Comparison of ENCODE assay signal across 22 cellular contexts in genomic region chr3:58557496-58557895, GRCh38. TPM values are rescaled to one million over a fixed set of nuclear protein-coding genes. Genes with fewer than 3 reads are reported as not detected.
"Had no signal": no experiment of that assay in that cellular context is flagged by ENCODE, and none has a peak within 500 bp of the region (broad histone marks: within the 10 kb centered on the region; RNA-seq: fewer than 3 reads in every experiment).

No MANE protein-coding gene starts in this region.

- H2AFZ ChIP-seq: parathyroid adenoma had no signal

- H3K4me1 Mint-ChIP-seq: stimulated activated memory B cell treated with anti-CD40 and anti-IgM and Interleukin-4, amounts not matched to agents 10 μg/mL and 1 μg/mL and 100 μg/mL, for 72 hours had no signal

- H3K79me2 ChIP-seq: parathyroid adenoma had no signal

- H3K27ac ChIP-seq: breast epithelium, lower lobe of right lung, parathyroid adenoma, thoracic aorta, upper lobe of right lung had no signal

- H3K4me1 ChIP-seq: breast epithelium, lower lobe of right lung, parathyroid adenoma, upper lobe of right lung had no signal

- H3K9me3 ChIP-seq: breast epithelium, lower lobe of right lung, sigmoid colon, thoracic aorta, upper lobe of right lung had no signal

- DNase-seq: activated CD4-positive, alpha-beta T cell treated with anti-CD3 and anti-CD28 coated beads for 48 hours; activated CD4-positive, CD25-positive, alpha-beta regulatory T cell; activated CD8-positive, alpha-beta T cell treated with anti-CD3 and anti-CD28 coated beads for 36 hours; activated naive CD4-positive, alpha-beta T cell treated with anti-CD3 and anti-CD28 coated beads for 36 hours; activated T-cell treated with anti-CD3 and anti-CD28 coated beads, Interleukin-2, amount 50 U/mL, for 1 hour; aorta; effector memory CD8-positive, alpha-beta T cell; foreskin fibroblast; left cardiac atrium; lower lobe of right lung; midbrain; sigmoid colon; stimulated activated CD4-positive, alpha-beta T cell treated with anti-CD3 and anti-CD28 coated beads, Interleukin-4, amount 100 ng/mL, for 4 hours; T-helper 1 cell; T1000; upper lobe of right lung had no signal

- H3K9ac ChIP-seq: parathyroid adenoma had no signal

- H3K4me3 ChIP-seq: breast epithelium, lower lobe of right lung, sigmoid colon, thoracic aorta, upper lobe of right lung had no signal

- ATAC-seq: activated CD8-positive, alpha-beta T cell treated with anti-CD3 and anti-CD28 coated beads for 36 hours; effector memory CD8-positive, alpha-beta T cell; left cardiac atrium; lower lobe of right lung; stimulated activated memory B cell treated with anti-CD40 and anti-IgM and Interleukin-4, amounts not matched to agents 10 μg/mL and 1 μg/mL and 100 μg/mL, for 72 hours; upper lobe of right lung had no signal

- H3K27me3 ChIP-seq: breast epithelium, sigmoid colon, upper lobe of right lung had no signal

- H3K9me3 Mint-ChIP-seq: activated CD8-positive, alpha-beta T cell treated with anti-CD3 and anti-CD28 coated beads for 36 hours; activated naive CD4-positive, alpha-beta T cell treated with anti-CD3 and anti-CD28 coated beads for 36 hours; activated T-helper 2 cell treated with anti-CD3 and anti-CD28 coated beads, Interferon-gamma antibody, Interleukin-2, Interleukin-4, amounts not matched to agents 10 μg/mL and 5 μg/mL and 100 μg/mL, durations not matched to agents 14 hours and 24 hours and 36 hours; dendritic cell treated with granulocyte-macrophage colony-stimulating factor and Interleukin-4, amounts not matched to agents 40 ng/mL and 50 ng/mL, for 4 days; effector memory CD8-positive, alpha-beta T cell; stimulated activated memory B cell treated with anti-CD40 and anti-IgM and Interleukin-4, amounts not matched to agents 10 μg/mL and 1 μg/mL and 100 μg/mL, for 72 hours had no signal

- H3K4me3 Mint-ChIP-seq: activated CD8-positive, alpha-beta T cell treated with anti-CD3 and anti-CD28 coated beads for 36 hours; activated naive CD4-positive, alpha-beta T cell treated with anti-CD3 and anti-CD28 coated beads for 36 hours; dendritic cell treated with granulocyte-macrophage colony-stimulating factor and Interleukin-4, amounts not matched to agents 40 ng/mL and 50 ng/mL, for 4 days; effector memory CD8-positive, alpha-beta T cell; stimulated activated memory B cell treated with anti-CD40 and anti-IgM and Interleukin-4, amounts not matched to agents 10 μg/mL and 1 μg/mL and 100 μg/mL, for 72 hours had no signal

- H3K27me3 Mint-ChIP-seq: activated CD8-positive, alpha-beta T cell treated with anti-CD3 and anti-CD28 coated beads for 36 hours had no signal

- H3K27ac Mint-ChIP-seq: activated CD8-positive, alpha-beta T cell treated with anti-CD3 and anti-CD28 coated beads for 36 hours; activated naive CD4-positive, alpha-beta T cell treated with anti-CD3 and anti-CD28 coated beads for 36 hours; activated T-helper 2 cell treated with anti-CD3 and anti-CD28 coated beads, Interferon-gamma antibody, Interleukin-2, Interleukin-4, amounts not matched to agents 10 μg/mL and 5 μg/mL and 100 μg/mL, durations not matched to agents 14 hours and 24 hours and 36 hours; dendritic cell treated with granulocyte-macrophage colony-stimulating factor and Interleukin-4, amounts not matched to agents 40 ng/mL and 50 ng/mL, for 4 days; effector memory CD8-positive, alpha-beta T cell; stimulated activated memory B cell treated with anti-CD40 and anti-IgM and Interleukin-4, amounts not matched to agents 10 μg/mL and 1 μg/mL and 100 μg/mL, for 72 hours had no signal

- H3K36me3 Mint-ChIP-seq: stimulated activated memory B cell treated with anti-CD40 and anti-IgM and Interleukin-4, amounts not matched to agents 10 μg/mL and 1 μg/mL and 100 μg/mL, for 72 hours had no signal

- H3K36me3 ChIP-seq: breast epithelium, lower lobe of right lung, sigmoid colon, thoracic aorta, upper lobe of right lung had no signal

RNA-seq across cellular contexts. Expression of gene FAM107A, which starts 19.7 kb away (rescaled TPM):
- total RNA-seq: activated CD8-positive, alpha-beta T cell treated with anti-CD3 and anti-CD28 coated beads for 36 hours; activated naive CD4-positive, alpha-beta T cell treated with anti-CD3 and anti-CD28 coated beads for 36 hours; activated T-helper 2 cell treated with anti-CD3 and anti-CD28 coated beads, Interferon-gamma antibody, Interleukin-2, Interleukin-4, amounts not matched to agents 10 μg/mL and 5 μg/mL and 100 μg/mL, durations not matched to agents 14 hours and 24 hours and 36 hours had no signal

RNA-seq across cellular contexts. Expression of gene ACOX2, which starts 20.5 kb away (rescaled TPM):
- total RNA-seq: activated CD8-positive, alpha-beta T cell treated with anti-CD3 and anti-CD28 coated beads for 36 hours; activated naive CD4-positive, alpha-beta T cell treated with anti-CD3 and anti-CD28 coated beads for 36 hours; activated T-helper 2 cell treated with anti-CD3 and anti-CD28 coated beads, Interferon-gamma antibody, Interleukin-2, Interleukin-4, amounts not matched to agents 10 μg/mL and 5 μg/mL and 100 μg/mL, durations not matched to agents 14 hours and 24 hours and 36 hours had no signal
